Comparison of ENCODE assay signal across 8 cellular contexts in the genomic region with DNA sequence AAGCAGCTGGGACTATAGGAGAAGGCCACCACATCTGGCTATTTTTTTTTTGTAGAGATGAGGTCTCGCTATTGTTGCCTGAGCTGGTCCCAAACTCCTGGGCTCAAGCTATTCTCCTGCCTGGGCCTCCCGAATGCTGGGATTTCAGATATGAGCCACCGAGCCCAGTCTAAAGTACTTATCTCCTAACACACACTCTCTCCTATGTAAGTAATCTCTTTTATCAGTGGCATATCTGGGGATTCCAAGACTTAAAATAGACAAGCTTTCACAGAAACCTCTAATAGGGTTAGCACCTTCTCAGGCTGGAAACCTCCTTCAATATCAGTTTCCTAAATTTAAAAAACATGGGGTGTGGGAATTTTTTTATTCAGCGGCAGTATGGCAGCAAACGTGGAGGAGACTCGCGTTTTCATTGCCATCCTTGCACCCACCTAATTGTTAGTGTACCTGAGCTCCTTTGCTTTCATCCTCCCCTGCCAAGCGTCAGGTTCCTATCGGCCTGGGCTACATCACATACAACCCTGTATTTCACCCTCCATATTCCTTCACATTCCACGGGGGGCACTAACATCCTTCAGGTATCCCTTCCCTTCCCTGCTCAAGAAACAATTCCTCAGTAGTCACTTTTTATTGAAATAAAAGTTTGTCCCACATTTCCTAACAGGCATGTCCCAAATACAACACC. TPM values are rescaled to one million over a fixed set of nuclear protein-coding genes. Genes with fewer than 3 reads are reported as not detected.
A peak's percentile ranks its signal among the peaks of the same experiment; 100 is the strongest.
DNase-seq lines count a peak whose midpoint lies in the region; ATAC-seq and TF ChIP-seq lines count a peak whose summit lies in the region.

No MANE protein-coding gene starts in this region.

- TF ChIP-seq POLR2A in gastrocnemius medialis (IDR thresholded peaks at IDR 0.05) = no peak

- intact Hi-C loops in gastrocnemius medialis (cut with DNase I; ENCODE audit: low total_unique reads) = loop anchor here (2.0 kb wide), 2 partner anchors 19 to 165 kb away; no protein-coding TSS in a partner anchor

- 72% methylated on average over 10 of the region's 10 CpGs for WGBS in SK-N-SH (ENCODE audit: low lambda C conversion rate)

- H3K9me3 ChIP-seq in SK-N-SH = no peaks in the 10 kb centered on the region
- no peaks in the 10 kb centered on the region for H3K9me3 ChIP-seq in fibroblast of lung (ENCODE audit: control insufficient read depth, insufficient read depth, low read depth, low read length)
- no peaks in the 10 kb centered on the region for H3K9me3 ChIP-seq in gastrocnemius medialis

- TF ChIP-seq EP300 in SK-N-SH (IDR thresholded peaks at IDR 0.05; ENCODE audit: borderline replicate concordance in 1 of 2, low read depth in 1 of 2, low read length in 1 of 2) = no peak

- peaks cover 47% of the 10 kb centered on the region for H3K79me2 ChIP-seq in SK-N-SH (ENCODE audit: insufficient read depth)
- H3K79me2 ChIP-seq in fibroblast of lung (ENCODE audit: control insufficient read depth, insufficient read depth, low read length) = peaks cover 17% of the 10 kb centered on the region

- H3K4me1 ChIP-seq in SK-N-SH (ENCODE audit: control insufficient read depth in 1 of 2, insufficient read depth in 2 of 2, low read depth in 1 of 2, low read length in 1 of 2) (peaks cover 0 to 11% of the 10 kb centered on the region in 2 experiments; a peak in 1 of 4 replicates), fibroblast of lung (ENCODE audit: control insufficient read depth, extremely low read depth, insufficient read depth, low read length) (peaks cover 3% of the 10 kb centered on the region), gastrocnemius medialis (peaks cover 26 to 27% of the 10 kb centered on the region in 2 donors)

- H3K4me3 ChIP-seq in SK-N-SH (ENCODE audit: low read depth in 2 of 2, low read length in 1 of 2) (peak overlapping the region; percentile 60 to 70), fibroblast of lung (replicated peaks in 1 of 4; ENCODE audit: control extremely low read depth in 1 of 4, insufficient read depth in 1 of 4, low read depth in 3 of 4, low read length in 4 of 4) (peak overlapping the region; percentile 81 to 89 (median 84)), gastrocnemius medialis (peak overlapping the region; percentile 86 to 94 (median 94))

- in situ Hi-C loops in gastrocnemius medialis (cut with MboI; ENCODE audit: low sequenced_read_pairs in 4 of 4) = no loop called here

- TF ChIP-seq CTCF in SK-N-SH (IDR thresholded peaks at IDR 0.05) (peak; percentile 43), fibroblast of lung (conservative IDR thresholded peaks at IDR 0.05 in 1 of 2, IDR thresholded peaks at IDR 0.05 in 1 of 2; ENCODE audit: low read depth in 1 of 2, low read length in 2 of 2) (peak in 1 of 2 donors; percentile 5), gastrocnemius medialis (IDR thresholded peaks at IDR 0.05 in 4 of 5, conservative IDR thresholded peaks at IDR 0.05 in 1 of 5) (no peak)

- H4K20me1 ChIP-seq in SK-N-SH (ENCODE audit: insufficient read depth) (no peaks in the 10 kb centered on the region), fibroblast of lung (ENCODE audit: control insufficient read depth, extremely low read depth, insufficient read depth, low read length) (no peaks in the 10 kb centered on the region)

- DNase-seq in NCI-H2171 treated with DMSO at 0.1 percent for 48 hours (lab: John Stamatoyannopoulos, UW) (peak; percentile 64), NCI-H2171 (lab: John Stamatoyannopoulos, UW) (no peak), SK-N-SH (peak; percentile 42), fibroblast of lung (ENCODE audit: low read depth in 2 of 2) (no peak), gastrocnemius medialis (no peak), HT-29 (ENCODE audit: low spot score) (no peak), CD1c-positive myeloid dendritic cell (ENCODE audit: extremely low spot score) (no peak), SK-N-DZ (ENCODE audit: low spot score) (no peak)

- H3K27me3 ChIP-seq in SK-N-SH (ENCODE audit: insufficient read depth) (no peaks in the 10 kb centered on the region), fibroblast of lung (ENCODE audit: control insufficient read depth, insufficient read depth, low read length) (no peaks in the 10 kb centered on the region), gastrocnemius medialis (no peaks in the 10 kb centered on the region)

- POLR2A ChIA-PET in SK-N-SH (lab: Yijun Ruan, JAX) = no interaction called here

- H3K27ac ChIP-seq in SK-N-SH (ENCODE audit: low read depth in 2 of 2, low read length in 1 of 2) (peak overlapping the region; percentile 81 to 88; a peak in 3 of 4 replicates), fibroblast of lung (ENCODE audit: insufficient read depth, low read length) (peak overlapping the region; percentile 69), gastrocnemius medialis (peak overlapping the region; percentile 98 to 100 (median 99))

- H3K9ac ChIP-seq in SK-N-SH (peak overlapping the region; percentile 89), fibroblast of lung (ENCODE audit: insufficient read depth, low read length) (peak overlapping the region; percentile 82)

- TF ChIP-seq RAD21 in SK-N-SH (IDR thresholded peaks at IDR 0.05; ENCODE audit: low read length) = no peak

- H3F3A ChIP-seq in SK-N-SH (replicated peaks; ENCODE audit: insufficient read depth) = no peaks in the 10 kb centered on the region

- peak overlapping the region; percentile 84 for H3K4me2 ChIP-seq in SK-N-SH
- H3K4me2 ChIP-seq in fibroblast of lung (ENCODE audit: extremely low read depth, insufficient read depth, low read length) = peak overlapping the region; percentile 90

- CTCF ChIA-PET in SK-N-SH (lab: Yijun Ruan, JAX) = interaction anchor here (0.9 to 2.7 kb wide), 5 partner anchors 17 to 165 kb away, joined by 3 to 10 read pairs (median 4); partner anchors contain the start of gene RAMP2

- no peak for ATAC-seq in gastrocnemius medialis

- H3K9me2 ChIP-seq in SK-N-SH = no peaks in the 10 kb centered on the region

- peak overlapping the region; percentile 73 for H2AFZ ChIP-seq in SK-N-SH (ENCODE audit: low read depth)
- peak overlapping the region; percentile 95 for H2AFZ ChIP-seq in fibroblast of lung (ENCODE audit: low read length)

- no peaks in the 10 kb centered on the region for H3K36me3 ChIP-seq in SK-N-SH (replicated peaks in 1 of 2; ENCODE audit: control insufficient read depth in 1 of 2, insufficient read depth in 2 of 2, low read length in 1 of 2)
- no peaks in the 10 kb centered on the region for H3K36me3 ChIP-seq in fibroblast of lung (ENCODE audit: control insufficient read depth, insufficient read depth, low read length)
- no peaks in the 10 kb centered on the region for H3K36me3 ChIP-seq in gastrocnemius medialis

RNA-seq across cellular contexts. Expression of gene EZH1, which starts 1.1 kb away (rescaled TPM):
- polyA plus RNA-seq in SK-N-SH (2012; rRNA removed) (28.6 and 42.9 TPM in 2 replicates), fibroblast of lung (23.6 and 31.9 TPM in 2 replicates)
- polyA plus RNA-seq in SK-N-SH (2012; cell fraction: cytosol; rRNA removed) = 13.3 and 14.4 TPM in 2 replicates
- 129 and 190 TPM in 2 replicates for polyA plus RNA-seq in SK-N-SH (2012; cell fraction: nucleus; rRNA removed)
- total RNA-seq in fibroblast of lung (16.4 and 28.6 TPM in 2 replicates), gastrocnemius medialis (10 to 100 TPM; 32.6 to 55.2 (median 47.5) TPM)
- 9.5 and 15.6 TPM in 2 replicates for polyA plus RNA-seq in fibroblast of lung (2012)
- polyA minus RNA-seq in fibroblast of lung (ENCODE audit: low replicate concordance) = 56.9 and 82.1 TPM in 2 replicates
- 11.8 and 12.2 TPM in 2 replicates for total RNA-seq in HT-29 (2014; rRNA removed; shearing (Covaris generic))
- polyA plus RNA-seq in SK-N-DZ (2014; cell fraction: cytosol; rRNA removed) = 43.9 and 54.2 TPM in 2 replicates
- polyA plus RNA-seq in SK-N-DZ (2014; cell fraction: nucleus; rRNA removed) = 99.1 and 158 TPM in 2 replicates

RNA-seq across cellular contexts. Expression of gene RAMP2, which starts 17.3 kb away (rescaled TPM):
- polyA plus RNA-seq in SK-N-SH (2012; rRNA removed) (2.5 and 3.0 TPM in 2 replicates), fibroblast of lung (0.17 and 0.45 TPM in 2 replicates)
- 2.3 and 2.9 TPM in 2 replicates for polyA plus RNA-seq in SK-N-SH (2012; cell fraction: cytosol; rRNA removed)
- 0.52 and 0.61 TPM in 2 replicates for polyA plus RNA-seq in SK-N-SH (2012; cell fraction: nucleus; rRNA removed)
- total RNA-seq in fibroblast of lung (0.17 and 0.26 TPM in 2 replicates), gastrocnemius medialis (10 to 100 TPM; 17.5 to 31.2 (median 20.7) TPM)
- 0.36 and 0.43 TPM in 2 replicates for polyA plus RNA-seq in fibroblast of lung (2012)
- 1.5 and 10.0 TPM in 2 replicates for polyA minus RNA-seq in fibroblast of lung (ENCODE audit: low replicate concordance)
- not detected in 2 replicates for total RNA-seq in HT-29 (2014; rRNA removed; shearing (Covaris generic))
- polyA plus RNA-seq in SK-N-DZ (2014; cell fraction: cytosol; rRNA removed) = 18.3 and 35.7 TPM in 2 replicates
- 14.2 and 18.6 TPM in 2 replicates for polyA plus RNA-seq in SK-N-DZ (2014; cell fraction: nucleus; rRNA removed)

RNA-seq across cellular contexts. Expression of gene VPS25, which starts 29.5 kb away (rescaled TPM):
- polyA plus RNA-seq in SK-N-SH (2012; rRNA removed) = 127 and 158 TPM in 2 replicates
- polyA plus RNA-seq in SK-N-SH (2012; cell fraction: cytosol; rRNA removed) = 112 and 145 TPM in 2 replicates
- 67.3 and 101 TPM in 2 replicates for polyA plus RNA-seq in SK-N-SH (2012; cell fraction: nucleus; rRNA removed)
- 43.6 and 44.7 TPM in 2 replicates for total RNA-seq in fibroblast of lung
- polyA plus RNA-seq in fibroblast of lung = 92.7 and 121 TPM in 2 replicates
- polyA plus RNA-seq in fibroblast of lung (2012) = 77.9 and 98.9 TPM in 2 replicates
- 40.8 and 74.3 TPM in 2 replicates for polyA minus RNA-seq in fibroblast of lung (ENCODE audit: low replicate concordance)
- 10 to 100 TPM; 44.8 to 54.6 (median 53.5) TPM for total RNA-seq in gastrocnemius medialis
- total RNA-seq in HT-29 (2014; rRNA removed; shearing (Covaris generic)) = 76.1 and 84.4 TPM in 2 replicates
- polyA plus RNA-seq in SK-N-DZ (2014; cell fraction: cytosol; rRNA removed) = 186 and 233 TPM in 2 replicates
- polyA plus RNA-seq in SK-N-DZ (2014; cell fraction: nucleus; rRNA removed) = 139 and 142 TPM in 2 replicates

RNA-seq across cellular contexts. Expression of gene WNK4, which starts 36.7 kb away (rescaled TPM):
- polyA plus RNA-seq in SK-N-SH (2012; rRNA removed) (8.7 and 12.5 TPM in 2 replicates), fibroblast of lung (0.35 and 0.84 TPM in 2 replicates)
- 4.5 and 6.2 TPM in 2 replicates for polyA plus RNA-seq in SK-N-SH (2012; cell fraction: cytosol; rRNA removed)
- 45.5 and 57.2 TPM in 2 replicates for polyA plus RNA-seq in SK-N-SH (2012; cell fraction: nucleus; rRNA removed)
- total RNA-seq in fibroblast of lung (under 0.01 and 0.51 TPM in 2 replicates), gastrocnemius medialis (not detected)
- 1.7 and 2.3 TPM in 2 replicates for polyA plus RNA-seq in fibroblast of lung (2012)
- 3.1 and 5.3 TPM in 2 replicates for polyA minus RNA-seq in fibroblast of lung (ENCODE audit: low replicate concordance)
- total RNA-seq in HT-29 (2014; rRNA removed; shearing (Covaris generic)) = 7.8 and 8.6 TPM in 2 replicates
- 0.25 TPM in 1 of 2 replicates, not detected in the other for polyA plus RNA-seq in SK-N-DZ (2014; cell fraction: cytosol; rRNA removed)
- polyA plus RNA-seq in SK-N-DZ (2014; cell fraction: nucleus; rRNA removed) = 0.46 and 1.8 TPM in 2 replicates

RNA-seq across cellular contexts. Expression of gene COA3, which starts 54.8 kb away (rescaled TPM):
- polyA plus RNA-seq in SK-N-SH (2012; rRNA removed) (90.5 and 103 TPM in 2 replicates), fibroblast of lung (80.3 and 97.1 TPM in 2 replicates)
- 91.5 and 93.2 TPM in 2 replicates for polyA plus RNA-seq in SK-N-SH (2012; cell fraction: cytosol; rRNA removed)
- polyA plus RNA-seq in SK-N-SH (2012; cell fraction: nucleus; rRNA removed) = 36.0 and 45.7 TPM in 2 replicates
- total RNA-seq in fibroblast of lung (53.5 and 59.8 TPM in 2 replicates), gastrocnemius medialis (100 to 1,000 TPM in 1 of 4 donors, 10 to 100 TPM in 3; 76.2 to 104 (median 86.8) TPM)
- polyA plus RNA-seq in fibroblast of lung (2012) = 104 and 125 TPM in 2 replicates
- 60.9 and 79.8 TPM in 2 replicates for polyA minus RNA-seq in fibroblast of lung (ENCODE audit: low replicate concordance)
- total RNA-seq in HT-29 (2014; rRNA removed; shearing (Covaris generic)) = 82.9 and 86.2 TPM in 2 replicates
- polyA plus RNA-seq in SK-N-DZ (2014; cell fraction: cytosol; rRNA removed) = 217 TPM in 2 replicates
- polyA plus RNA-seq in SK-N-DZ (2014; cell fraction: nucleus; rRNA removed) = 118 and 127 TPM in 2 replicates

Comparison
In these comparisons a context has a peak if more than half of its experiments do, and no peak if none do; other contexts are left out.
1. DNase-seq: peak in NCI-H2171 treated with DMSO at 0.1 percent for 48 hours (single experiment) and SK-N-SH (single experiment); none in NCI-H2171 (single experiment), fibroblast of lung (0 of 2), gastrocnemius medialis (0 of 2), HT-29 (single experiment), CD1c-positive myeloid dendritic cell (single experiment) and SK-N-DZ (single experiment).
2. RNA of gene RAMP2, which starts 17.3 kb away (total RNA-seq): 17.5 to 31.2 TPM in gastrocnemius medialis; 0.17 to 0.26 TPM in fibroblast of lung and not detected in HT-29; every median in the first group is over 10 times any median in the second.
3. Peak in every context shown above with its lines, with median percentiles within 50 percentile points of each other: H3K27ac ChIP-seq and H3K4me3 ChIP-seq.